In genomic region chr9:2157277-2158105, GRCh38 we compare ENCODE assay signal across 8 cellular contexts.
DNase-seq lines count a peak whose midpoint lies in the region; ATAC-seq, FAIRE-seq and TF ChIP-seq lines count a peak whose summit lies in the region.

No MANE protein-coding gene starts in this region.

- peaks cover 0 to 71% (median 0%) of the 10 kb centered on the region in 11 experiments; a peak in 2 of 22 replicates for H4K20me1 ChIP-seq in BLaER1 treated with 17β-estradiol and CSF1 and Interleukin-3, amounts not matched to agents 10 nM and 100 nM
- no peaks in the 10 kb centered on the region for H4K20me1 ChIP-seq in keratinocyte (ENCODE audit: control insufficient read depth, extremely low read depth, insufficient read depth, low read length)

- H2AFZ ChIP-seq in keratinocyte (ENCODE audit: control insufficient read depth, low read length), result peak overlapping the region; percentile 90

- H3K9ac ChIP-seq in BLaER1 treated with 17β-estradiol and CSF1 and Interleukin-3, amounts not matched to agents 10 nM and 100 nM, result peak overlapping the region; percentile 68 to 93 (median 83); a peak in 21 of 22 replicates
- peak overlapping the region; percentile 82 for H3K9ac ChIP-seq in keratinocyte (ENCODE audit: control insufficient read depth, extremely low read depth, insufficient read depth, low read length)

- peak; percentile 42 for ATAC-seq in GM19397 (IDR thresholded peaks at IDR 0.05; ENCODE audit: unreplicated experiment)

- CTCF ChIA-PET in MCF 10A (lab: Yijun Ruan, JAX), result interaction anchor here (0.5 to 0.7 kb wide), 2 partner anchors 9 to 387 kb away, joined by 3 read pairs; no protein-coding TSS in a partner anchor

- H3K4me1 Mint-ChIP-seq in T-helper 1 cell treated with Interleukin-12 subunit alpha and Interleukin-12 subunit beta and Interleukin-4 antibody, amounts not matched to agents 30 μg/mL and 1 μg/mL, for 36 hours (ENCODE audit: low read depth), result peaks cover 33% of the 10 kb centered on the region
- peaks cover 28% of the 10 kb centered on the region for H3K4me1 Mint-ChIP-seq in MCF 10A (ENCODE audit: insufficient read depth, unreplicated experiment)

- dilution Hi-C loops in keratinocyte (cut with MboI; ENCODE audit: extremely low pct_ligation_motif_present, low sequenced_read_pairs), result no loop called here

- H3K27ac Mint-ChIP-seq in T-helper 1 cell treated with Interleukin-12 subunit alpha and Interleukin-12 subunit beta and Interleukin-4 antibody, amounts not matched to agents 30 μg/mL and 1 μg/mL, for 36 hours, result peak overlapping the region; percentile 74
- peak overlapping the region; percentile 91 for H3K27ac Mint-ChIP-seq in MCF 10A (ENCODE audit: low read depth, unreplicated experiment)

- no peaks in the 10 kb centered on the region; a peak in 1 of 22 replicates for H3K27me3 ChIP-seq in BLaER1 treated with 17β-estradiol and CSF1 and Interleukin-3, amounts not matched to agents 10 nM and 100 nM
- H3K27me3 ChIP-seq in keratinocyte (ENCODE audit: control insufficient read depth, extremely low read depth, insufficient read depth, low read length), result no peaks in the 10 kb centered on the region

- peaks cover 22% of the 10 kb centered on the region for H3K79me2 ChIP-seq in keratinocyte (ENCODE audit: control insufficient read depth, insufficient read depth, low read length)

- no peaks in the 10 kb centered on the region for H3K9me3 Mint-ChIP-seq in T-helper 1 cell treated with Interleukin-12 subunit alpha and Interleukin-12 subunit beta and Interleukin-4 antibody, amounts not matched to agents 30 μg/mL and 1 μg/mL, for 36 hours
- no peaks in the 10 kb centered on the region for H3K9me3 Mint-ChIP-seq in MCF 10A (ENCODE audit: unreplicated experiment)

- H3K9me3 ChIP-seq in BLaER1 treated with 17β-estradiol and CSF1 and Interleukin-3, amounts not matched to agents 10 nM and 100 nM (replicated peaks in 1 of 11), result peaks cover 0 to 13% (median 0%) of the 10 kb centered on the region in 11 experiments; a peak in 5 of 22 replicates
- no peaks in the 10 kb centered on the region for H3K9me3 ChIP-seq in keratinocyte (ENCODE audit: control insufficient read depth, low read depth, low read length)

- no peaks in the 10 kb centered on the region for H3K27me3 Mint-ChIP-seq in T-helper 1 cell treated with Interleukin-12 subunit alpha and Interleukin-12 subunit beta and Interleukin-4 antibody, amounts not matched to agents 30 μg/mL and 1 μg/mL, for 36 hours (ENCODE audit: low read depth)
- no peaks in the 10 kb centered on the region for H3K27me3 Mint-ChIP-seq in MCF 10A (ENCODE audit: insufficient read depth, unreplicated experiment)

- H3K9me1 ChIP-seq in keratinocyte (ENCODE audit: control insufficient read depth, extremely low read depth, insufficient read depth, low read length), result no peaks in the 10 kb centered on the region

- POLR2A ChIA-PET in MCF 10A (lab: Yijun Ruan, JAX), result interaction anchor here (1.0 to 1.4 kb wide), 4 partner anchors 9 to 686 kb away, joined by 3 to 6 read pairs (median 4); partner anchors contain the start of genes PUM3 and SMARCA2

- intact Hi-C loops in MCF 10A (cut with micrococcal nuclease), result loop anchor here (5.0 kb wide), 1 partner anchor 140 kb away; the partner anchor contains the start of gene SMARCA2

- peaks cover 7 to 29% (median 14%) of the 10 kb centered on the region in 11 experiments; a peak in 21 of 22 replicates for H3K36me3 ChIP-seq in BLaER1 treated with 17β-estradiol and CSF1 and Interleukin-3, amounts not matched to agents 10 nM and 100 nM
- no peaks in the 10 kb centered on the region for H3K36me3 ChIP-seq in keratinocyte (ENCODE audit: control insufficient read depth in 2 of 2, extremely low read depth in 1 of 2, insufficient read depth in 2 of 2, low read length in 2 of 2)

- H3K4me1 ChIP-seq in BLaER1 treated with 17β-estradiol and CSF1 and Interleukin-3, amounts not matched to agents 10 nM and 100 nM, result peaks cover 56 to 76% (median 68%) of the 10 kb centered on the region in 10 experiments
- peaks cover 35% of the 10 kb centered on the region for H3K4me1 ChIP-seq in keratinocyte (ENCODE audit: control insufficient read depth, extremely low read depth, insufficient read depth, low read length)

- peak; percentile 80 for FAIRE-seq in keratinocyte (lab: Jason Lieb, UNC)

- peak overlapping the region; percentile 51 to 69 (median 59) for H3K4me3 ChIP-seq in BLaER1 treated with 17β-estradiol and CSF1 and Interleukin-3, amounts not matched to agents 10 nM and 100 nM
- H3K4me3 ChIP-seq in keratinocyte (ENCODE audit: control insufficient read depth in 2 of 3, extremely low read depth in 1 of 3, insufficient read depth in 2 of 3, low read depth in 1 of 3, low read length in 3 of 3), result peak overlapping the region; percentile 32 to 86 (median 82)

- DNase-seq in HK-2 (ENCODE audit: unreplicated experiment) (peak; percentile 30), MCF 10A (ENCODE audit: unreplicated experiment) (peak; percentile 56), keratinocyte (ENCODE audit: low read depth, low spot score) (no peak)
- DNase-seq in stimulated activated CD4-positive, alpha-beta T cell treated with anti-CD3 and anti-CD28 coated beads, Interleukin-15, amount 100 ng/mL, for 24 hours, result peak; percentile 67
- no peak for DNase-seq in effector CD8-positive, alpha-beta T cell (lab: John Stamatoyannopoulos, UW)

- no TSS peak for BruUV-seq in MCF 10A (replicated peaks; lab: Mats Ljungman, UMichigan)

- peak overlapping the region in 10 of 11 experiments; percentile 66 to 99 (median 94); a peak in 20 of 22 replicates for H3K27ac ChIP-seq in BLaER1 treated with 17β-estradiol and CSF1 and Interleukin-3, amounts not matched to agents 10 nM and 100 nM
- H3K27ac ChIP-seq in keratinocyte (ENCODE audit: control insufficient read depth, insufficient read depth, low read length), result peak overlapping the region; percentile 81

- H3K4me3 Mint-ChIP-seq in T-helper 1 cell treated with Interleukin-12 subunit alpha and Interleukin-12 subunit beta and Interleukin-4 antibody, amounts not matched to agents 30 μg/mL and 1 μg/mL, for 36 hours, result peak overlapping the region; percentile 86
- H3K4me3 Mint-ChIP-seq in MCF 10A (ENCODE audit: unreplicated experiment), result peak overlapping the region; percentile 80

- peak overlapping the region; percentile 68 to 98 (median 81) for H3K4me2 ChIP-seq in BLaER1 treated with 17β-estradiol and CSF1 and Interleukin-3, amounts not matched to agents 10 nM and 100 nM
- peak overlapping the region; percentile 99 for H3K4me2 ChIP-seq in keratinocyte (ENCODE audit: control insufficient read depth, extremely low read depth, insufficient read depth, low read depth, low read length)

- H3K36me3 Mint-ChIP-seq in T-helper 1 cell treated with Interleukin-12 subunit alpha and Interleukin-12 subunit beta and Interleukin-4 antibody, amounts not matched to agents 30 μg/mL and 1 μg/mL, for 36 hours (ENCODE audit: low read depth), result peaks cover 13% of the 10 kb centered on the region
- H3K36me3 Mint-ChIP-seq in MCF 10A (ENCODE audit: insufficient read depth, unreplicated experiment), result peaks cover 24% of the 10 kb centered on the region

- TF ChIP-seq CTCF in MCF 10A (IDR thresholded peaks at IDR 0.05; ENCODE audit: unreplicated experiment) (no peak), keratinocyte (optimal IDR thresholded peaks at IDR 0.05 in 1 of 3, IDR thresholded peaks at IDR 0.05 in 1 of 3, conservative IDR thresholded peaks at IDR 0.05 in 1 of 3; ENCODE audit: extremely low read depth in 1 of 3, insufficient read depth in 2 of 3, low read length in 3 of 3) (no peak)

Comparison
In these comparisons a context has a peak if more than half of its experiments do, and no peak if none do; other contexts are left out.
1. DNase-seq: peak in HK-2 (single experiment), MCF 10A (single experiment) and stimulated activated CD4-positive, alpha-beta T cell treated with anti-CD3 and anti-CD28 coated beads, Interleukin-15, amount 100 ng/mL, for 24 hours (single experiment); none in keratinocyte (single experiment) and effector CD8-positive, alpha-beta T cell (single experiment).